In genomic region chr9:89418112-89418872, GRCh38 we compare ENCODE assay signal across 10 cellular contexts.
DNase-seq lines count a peak whose midpoint lies in the region; ATAC-seq, FAIRE-seq and TF ChIP-seq lines count a peak whose summit lies in the region.
"Had no signal": no experiment of that assay in that cellular context is flagged by ENCODE, and none has a peak within 500 bp of the region (broad histone marks: within the 10 kb centered on the region; RNA-seq: fewer than 3 reads in every experiment).

No MANE protein-coding gene starts in this region.

- POLR2A ChIA-PET in GM12878 (lab: Charles Lee): interaction anchor here (0.5 to 1.4 kb wide), 13 partner anchors 8 to 400 kb away, joined by 3 to 8 read pairs (median 4); partner anchors contain the start of gene SECISBP2

- peak; percentile 82 for DNase-seq in activated effector memory CD4-positive, alpha-beta T cell treated with anti-CD3 and anti-CD28 coated beads, Interleukin-2, amount 50 U/mL, for 16 hours
- no peak for DNase-seq in activated effector memory CD4-positive, alpha-beta T cell treated with Interleukin-2 at 50 U/mL for 16 hours
- no peak for DNase-seq in GM12878 (ENCODE audit: low read depth, low spot score)
- DNase-seq in superior temporal gyrus (ENCODE audit: extremely low spot score): peak; percentile 56
- DNase-seq in tibial artery: no peak
- DNase-seq in DMS114 treated with DMSO at 0.1 percent for 48 hours (lab: John Stamatoyannopoulos, UW; ENCODE audit: unreplicated experiment): no peak
- DNase-seq in activated CD8-positive, alpha-beta memory T cell treated with anti-CD3 and anti-CD28 coated beads for 24 hours: no peak
- DNase-seq: BE2C had no signal

- TF ChIP-seq EP300 in GM12878 (IDR thresholded peaks at IDR 0.05; ENCODE audit: borderline replicate concordance in 1 of 2, control insufficient read depth in 1 of 2, low read depth in 2 of 2, low read length in 2 of 2): no peak

- no peak for TF ChIP-seq CTCF in GM12878 (IDR thresholded peaks at IDR 0.05 in 2 of 3, conservative IDR thresholded peaks at IDR 0.05 in 1 of 3; ENCODE audit: control insufficient read depth in 2 of 3, extremely low read depth in 1 of 3, insufficient read depth in 1 of 3, low read depth in 3 of 3, low read length in 3 of 3)
- no peak for TF ChIP-seq CTCF in tibial artery (IDR thresholded peaks at IDR 0.05)

- 6% methylated on average over 13 of the region's 13 CpGs for WGBS in GM12878 (ENCODE audit: insufficient coverage, insufficient replicate concordance, low lambda C conversion rate, missing lambda C conversion rate)

- H2AFZ ChIP-seq in GM12878 (ENCODE audit: control insufficient read depth, low read depth, low read length): no peak overlapping the region
- H2AFZ ChIP-seq: neural progenitor cell had no signal

- TF ChIP-seq POLR2A in GM12878 (IDR thresholded peaks at IDR 0.05; ENCODE audit: low read depth, low read length): no peak

- peak; percentile 7 for ATAC-seq in HG03439 (IDR thresholded peaks at IDR 0.05; ENCODE audit: unreplicated experiment)
- ATAC-seq in GM12878: peak; percentile 60

- intact Hi-C loops in GM12878 (cut with micrococcal nuclease; ENCODE audit: unreplicated experiment) (no loop called here), tibial artery (cut with DNase I; ENCODE audit: low total_unique reads) (no loop called here)

- peak overlapping the region; percentile 66 for H3K9ac ChIP-seq in GM12878 (ENCODE audit: control insufficient read depth, insufficient read depth, low read length)
- H3K9ac ChIP-seq: neural progenitor cell had no signal

- no peak for FAIRE-seq in GM12878 (lab: Jason Lieb, UNC)

- peaks cover 86% of the 10 kb centered on the region for H3K79me2 ChIP-seq in GM12878 (ENCODE audit: control insufficient read depth, insufficient read depth, low read length)

- no peaks in the 10 kb centered on the region; the same call in 2 of the 3 replicates for H3K9me3 ChIP-seq in GM12878 (replicated peaks; ENCODE audit: control insufficient read depth, insufficient read depth, low read length)
- H3K9me3 ChIP-seq in tibial artery: no peaks in the 10 kb centered on the region
- H3K9me3 ChIP-seq: BE2C had no signal

- H3K27ac ChIP-seq in GM12878 (ENCODE audit: control insufficient read depth, insufficient read depth): peak overlapping the region; percentile 97
- H3K27ac ChIP-seq in tibial artery: no peak overlapping the region

- SMC1A ChIA-PET in GM12878 (lab: Charles Lee; ENCODE audit: uncharacterized antibody, unreplicated experiment): interaction anchor here (0.9 to 5.6 kb wide), 19 partner anchors 8 to 180 kb away, joined by 3 to 46 read pairs (median 5); partner anchors contain the start of gene SECISBP2

- H3K4me2 ChIP-seq in GM12878 (ENCODE audit: control insufficient read depth, insufficient read depth): peak overlapping the region; percentile 98
- H3K4me2 ChIP-seq: neural progenitor cell had no signal

- CTCF ChIA-PET in GM12878 (lab: Yijun Ruan, JAX): interaction anchor here (0.9 to 3.1 kb wide), 12 partner anchors 8 to 146 kb away, joined by 3 to 32 read pairs (median 6); no protein-coding TSS in a partner anchor

- H3K27me3 ChIP-seq in GM12878 (replicated peaks in 1 of 2; ENCODE audit: control insufficient read depth in 2 of 2, insufficient read depth in 2 of 2, low read length in 1 of 2) (no peaks in the 10 kb centered on the region), tibial artery (no peaks in the 10 kb centered on the region)
- H3K27me3 ChIP-seq: BE2C, neural progenitor cell had no signal

- RAD21 ChIA-PET in GM12878 (lab: Charles Lee; ENCODE audit: unreplicated experiment): interaction anchor here (0.9 to 3.5 kb wide), 11 partner anchors 8 to 131 kb away, joined by 3 to 25 read pairs (median 5); no protein-coding TSS in a partner anchor

- in situ Hi-C loops in GM12878 (cut with MboI): no loop called here

- H3K4me3 ChIP-seq in GM12878 (peak overlapping the region; percentile 62), tibial artery (no peak overlapping the region)
- H3K4me3 ChIP-seq: neural progenitor cell had no signal

- no TSS peak for BruUV-seq in GM12878 (replicated peaks; lab: Mats Ljungman, UMichigan)

- H3K4me1 ChIP-seq in GM12878 (ENCODE audit: control insufficient read depth, insufficient read depth, low read length) (peaks cover 59% of the 10 kb centered on the region), tibial artery (no peaks in the 10 kb centered on the region)

- peaks cover 13 to 30% of the 10 kb centered on the region in 2 experiments for H3K36me3 ChIP-seq in GM12878 (ENCODE audit: control insufficient read depth in 2 of 2, insufficient read depth in 2 of 2, low read length in 1 of 2)
- no peaks in the 10 kb centered on the region for H3K36me3 ChIP-seq in tibial artery
- H3K36me3 ChIP-seq: BE2C, neural progenitor cell had no signal

- H4K20me1 ChIP-seq in GM12878 (ENCODE audit: control insufficient read depth, insufficient read depth): no peaks in the 10 kb centered on the region

- TF ChIP-seq RAD21 in GM12878 (IDR thresholded peaks at IDR 0.05; ENCODE audit: insufficient read depth, low read depth, low read length): no peak

TF ChIP-seq in GM12878, 131 proteins besides CTCF, POLR2A, EP300 and RAD21:
- 0 out of 2 replicates have a peak, but pooled peaks have one; percentile 17 for TF ChIP-seq IRF4 (IDR thresholded peaks at IDR 0.05; ENCODE audit: low read depth, low read length)
- no peak for TF ChIP-seq ZSCAN29 (IDR thresholded peaks at IDR 0.05)
- no peak for TF ChIP-seq CBX5 (IDR thresholded peaks at IDR 0.05; ENCODE audit: low read depth)
- TF ChIP-seq JUNB (IDR thresholded peaks at IDR 0.05): peak; percentile 81; the same call in 1 of the 2 replicates
- TF ChIP-seq SPI1 (IDR thresholded peaks at IDR 0.05; ENCODE audit: borderline replicate concordance, insufficient read depth, low read depth, low read length): 0 out of 2 replicates have a peak, but pooled peaks have one; percentile 4
- TF ChIP-seq PKNOX1 (IDR thresholded peaks at IDR 0.05): 0 out of 2 replicates have a peak, but pooled peaks have one; percentile 23

Comparison
In these comparisons a context has a peak if more than half of its experiments do, and no peak if none do; other contexts are left out.
1. DNase-seq: peak in activated effector memory CD4-positive, alpha-beta T cell treated with anti-CD3 and anti-CD28 coated beads, Interleukin-2, amount 50 U/mL, for 16 hours (single experiment) and superior temporal gyrus (single experiment); none in activated effector memory CD4-positive, alpha-beta T cell treated with Interleukin-2 at 50 U/mL for 16 hours (single experiment), GM12878 (single experiment), tibial artery (0 of 2), DMS114 treated with DMSO at 0.1 percent for 48 hours (single experiment) and activated CD8-positive, alpha-beta memory T cell treated with anti-CD3 and anti-CD28 coated beads for 24 hours (single experiment).